Comparison of ENCODE assay signal across 8 cellular contexts in the genomic region with DNA sequence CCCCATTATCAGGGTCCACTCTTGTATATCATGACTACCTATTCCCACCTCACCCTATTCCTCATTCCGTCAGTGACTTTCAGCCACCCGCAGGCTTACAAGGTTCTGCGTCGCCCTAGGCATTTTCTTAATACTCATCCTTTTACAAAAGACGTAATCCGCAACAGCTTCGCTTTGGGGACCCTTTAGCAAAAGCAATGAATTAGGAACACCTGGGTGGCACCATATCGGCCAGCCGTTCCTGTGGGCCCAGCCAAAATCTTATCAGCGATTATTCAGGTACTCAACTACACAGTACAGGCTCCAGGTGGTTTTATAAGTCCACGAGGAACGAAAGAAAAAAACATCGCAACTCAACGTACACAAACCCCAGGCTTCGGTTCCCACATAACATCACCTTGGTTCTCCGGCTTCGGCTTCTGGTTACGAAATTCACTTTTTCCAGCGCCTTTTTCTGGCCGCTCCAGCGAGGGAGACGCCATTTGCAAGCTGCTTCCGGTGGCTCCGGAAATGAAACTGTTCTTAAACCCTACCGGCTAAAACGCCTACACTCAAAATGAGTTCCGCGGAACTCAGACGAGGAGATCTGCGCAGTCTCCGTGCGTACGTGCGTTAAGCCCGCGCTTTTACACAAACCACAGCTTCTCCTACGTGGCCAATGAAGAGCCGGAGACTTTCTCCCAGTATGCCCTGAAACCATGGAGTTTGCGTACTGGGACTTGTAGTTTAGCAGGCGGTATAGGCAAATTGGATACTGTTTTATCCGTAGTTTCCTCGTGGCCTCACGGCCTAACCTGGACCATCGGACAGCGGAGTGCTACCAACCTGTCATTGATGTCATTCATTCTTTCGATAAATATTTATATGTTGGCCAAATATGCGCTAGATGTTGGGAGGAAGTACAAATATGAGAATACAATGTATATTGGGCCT. TPM values are rescaled to one million over a fixed set of nuclear protein-coding genes. Genes with fewer than 3 reads are reported as not detected.
DNase-seq lines count a peak whose midpoint lies in the region; ATAC-seq, FAIRE-seq and TF ChIP-seq lines count a peak whose summit lies in the region.

A gene (minus strand): TSS at position 494 of the 933 bp plus-strand sequence. CDS start 12 bp downstream, at position 482.

- H3K27ac ChIP-seq in cingulate gyrus (ENCODE audit: low read depth, low read length) = peak within 1 kb of the TSS; percentile 52

- ATAC-seq in HG03457 (IDR thresholded peaks at IDR 0.05; ENCODE audit: unreplicated experiment) = peak; percentile 97

- peak; percentile 98 for DNase-seq in Ammon's horn (ENCODE audit: low spot score)
- DNase-seq in GM19239 (ENCODE audit: insufficient read length, low spot score) = peak; percentile 39
- peak; percentile 96 for DNase-seq in NCI-H524 treated with DMSO at 0.1 percent for 48 hours (lab: John Stamatoyannopoulos, UW)
- DNase-seq in activated CD4-positive, alpha-beta T cell treated with anti-CD3 and anti-CD28 coated beads for 4 hours = peak; percentile 86 to 88
- DNase-seq in kidney epithelial cell (ENCODE audit: low read depth) = peak; percentile 96
- DNase-seq in stimulated activated CD4-positive, alpha-beta T cell treated with anti-CD3 and anti-CD28 coated beads, Interleukin-15, amount 100 ng/mL, for 48 hours (ENCODE audit: low read depth in 2 of 2) = peak; percentile 84 to 85

- TF ChIP-seq CTCF in kidney epithelial cell (IDR thresholded peaks at IDR 0.05; ENCODE audit: insufficient read depth, low read length, poor library complexity, severe bottlenecking) = no peak

- H3K4me3 ChIP-seq in kidney epithelial cell (ENCODE audit: low read depth, low read length) = peak within 1 kb of the TSS; percentile 84

- peak; percentile 100 for FAIRE-seq in GM19239 (lab: Jason Lieb, UNC)

- H3K36me3 ChIP-seq in kidney epithelial cell (ENCODE audit: control insufficient read depth, insufficient read depth, low read length) = no peaks in the 10 kb centered on the region

- no peaks in the 10 kb centered on the region for H3K27me3 ChIP-seq in kidney epithelial cell (ENCODE audit: control insufficient read depth, insufficient read depth, low read length)

RNA-seq across cellular contexts. Expression of the gene that starts here (rescaled TPM):
- total RNA-seq in kidney epithelial cell = 20.5 and 31.2 TPM in 2 replicates

Comparison
In these comparisons a context has a peak if more than half of its experiments do, and no peak if none do; other contexts are left out.
1. Peak in every context shown above with its lines: DNase-seq, ATAC-seq, H3K4me3 ChIP-seq and H3K27ac ChIP-seq.
2. DNase-seq: peak in every context shown above with its lines; median percentile 98 in Ammon's horn; 96 in NCI-H524 treated with DMSO at 0.1 percent for 48 hours; 96 in kidney epithelial cell; 87 in activated CD4-positive, alpha-beta T cell treated with anti-CD3 and anti-CD28 coated beads for 4 hours; 84 in stimulated activated CD4-positive, alpha-beta T cell treated with anti-CD3 and anti-CD28 coated beads, Interleukin-15, amount 100 ng/mL, for 48 hours; 39 in GM19239.